16 cellular contexts compared by ENCODE assay signal in genomic region chr20:34468956-34469355, GRCh38. TPM values are rescaled to one million over a fixed set of nuclear protein-coding genes. Genes with fewer than 3 reads are reported as not detected.
DNase-seq lines count a peak whose midpoint lies in the region; ATAC-seq and TF ChIP-seq lines count a peak whose summit lies in the region.
"Had no signal": no experiment of that assay in that cellular context is flagged by ENCODE, and none has a peak within 500 bp of the region (broad histone marks: within the 10 kb centered on the region; RNA-seq: fewer than 3 reads in every experiment).

No MANE protein-coding gene starts in this region.

- DNase-seq in LHCN-M2 (ENCODE audit: low read depth): peak; percentile 80
- no peak for DNase-seq in T-helper 17 cell
- DNase-seq in islet precursor cell: peak; percentile 32
- no peak for DNase-seq in progenitor cell of endocrine pancreas (ENCODE audit: low spot score, unreplicated experiment)
- no peak for DNase-seq in activated CD8-positive, alpha-beta T cell treated with anti-CD3 and anti-CD28 coated beads, Interleukin-2, amount 10 ng/mL, durations not matched to agents 7 days and 5 days
- DNase-seq in LoVo (ENCODE audit: low spot score): no peak
- DNase-seq: ACHN, DMS79 treated with DMSO at 0.1 percent for 48 hours, Karpas-422, NCI-H1092, NCI-H1436 treated with DMSO at 0.1 percent for 48 hours, NCI-H2029, NCI-H526 had no signal

- POLR2A ChIA-PET in activated CD8-positive, alpha-beta T cell treated with anti-CD3 and anti-CD28 coated beads, Interleukin-2, amount 10 ng/mL, durations not matched to agents 7 days and 5 days (lab: Charles Lee): interaction anchor here (0.6 to 0.7 kb wide), 4 partner anchors 87 to 985 kb away, joined by 3 to 4 read pairs (median 3); no protein-coding TSS in a partner anchor

- H3K4me3 Mint-ChIP-seq in T-helper 17 cell (no peak overlapping the region), progenitor cell of endocrine pancreas (ENCODE audit: low read depth) (no peak overlapping the region)
- no peak overlapping the region for H3K4me3 Mint-ChIP-seq in activated CD8-positive, alpha-beta T cell treated with anti-CD3 and anti-CD28 coated beads, Interleukin-2, amount 10 ng/mL, durations not matched to agents 7 days and 5 days
- H3K4me3 Mint-ChIP-seq: IgD-negative memory B cell had no signal

- no peak for ATAC-seq in T-helper 17 cell
- no peak for ATAC-seq in activated CD8-positive, alpha-beta T cell treated with anti-CD3 and anti-CD28 coated beads, Interleukin-2, amount 10 ng/mL, durations not matched to agents 7 days and 5 days
- ATAC-seq in HG03139 (IDR thresholded peaks at IDR 0.05; ENCODE audit: unreplicated experiment): no peak
- ATAC-seq: Right ventricle myocardium inferior had no signal

- CTCF ChIA-PET in activated CD8-positive, alpha-beta T cell treated with anti-CD3 and anti-CD28 coated beads, Interleukin-2, amount 10 ng/mL, durations not matched to agents 7 days and 5 days (lab: Charles Lee): interaction anchor here (0.7 to 7.9 kb wide), 3 partner anchors 47 to 160 kb away, joined by 3 to 79 read pairs (median 4); partner anchors contain the start of gene DYNLRB1

- H3K27me3 Mint-ChIP-seq in T-helper 17 cell: no peaks in the 10 kb centered on the region
- no peaks in the 10 kb centered on the region for H3K27me3 Mint-ChIP-seq in progenitor cell of endocrine pancreas
- H3K27me3 Mint-ChIP-seq in activated CD8-positive, alpha-beta T cell treated with anti-CD3 and anti-CD28 coated beads, Interleukin-2, amount 10 ng/mL, durations not matched to agents 7 days and 5 days (ENCODE audit: low read depth): no peaks in the 10 kb centered on the region
- H3K27me3 Mint-ChIP-seq: IgD-negative memory B cell had no signal

- no peaks in the 10 kb centered on the region for H3K9me3 ChIP-seq in T-helper 17 cell (ENCODE audit: control insufficient read depth, low read length, poor library complexity, severe bottlenecking)

- H3K27ac Mint-ChIP-seq in T-helper 17 cell (peak overlapping the region; percentile 37), progenitor cell of endocrine pancreas (peak overlapping the region; percentile 90)
- H3K27ac Mint-ChIP-seq in activated CD8-positive, alpha-beta T cell treated with anti-CD3 and anti-CD28 coated beads, Interleukin-2, amount 10 ng/mL, durations not matched to agents 7 days and 5 days: no peak overlapping the region
- H3K27ac Mint-ChIP-seq: IgD-negative memory B cell had no signal

- H3K9me3 Mint-ChIP-seq in progenitor cell of endocrine pancreas (ENCODE audit: low read depth): no peaks in the 10 kb centered on the region
- no peaks in the 10 kb centered on the region for H3K9me3 Mint-ChIP-seq in activated CD8-positive, alpha-beta T cell treated with anti-CD3 and anti-CD28 coated beads, Interleukin-2, amount 10 ng/mL, durations not matched to agents 7 days and 5 days (ENCODE audit: insufficient read depth)
- H3K9me3 Mint-ChIP-seq: IgD-negative memory B cell had no signal

- TF ChIP-seq CTCF in progenitor cell of endocrine pancreas (IDR thresholded peaks at IDR 0.05; ENCODE audit: unreplicated experiment): no peak

- H3K4me1 Mint-ChIP-seq in T-helper 17 cell (peaks cover 2% of the 10 kb centered on the region), progenitor cell of endocrine pancreas (ENCODE audit: low read depth) (peaks cover 3% of the 10 kb centered on the region)
- no peaks in the 10 kb centered on the region for H3K4me1 Mint-ChIP-seq in activated CD8-positive, alpha-beta T cell treated with anti-CD3 and anti-CD28 coated beads, Interleukin-2, amount 10 ng/mL, durations not matched to agents 7 days and 5 days (ENCODE audit: low read depth)

- H3K36me3 Mint-ChIP-seq in T-helper 17 cell (ENCODE audit: low read depth) (no peaks in the 10 kb centered on the region), progenitor cell of endocrine pancreas (ENCODE audit: insufficient read depth) (peaks cover 36% of the 10 kb centered on the region)
- H3K36me3 Mint-ChIP-seq in activated CD8-positive, alpha-beta T cell treated with anti-CD3 and anti-CD28 coated beads, Interleukin-2, amount 10 ng/mL, durations not matched to agents 7 days and 5 days (ENCODE audit: low read depth): peaks cover 37% of the 10 kb centered on the region

RNA-seq across cellular contexts. Expression of gene DYNLRB1, which starts 47.3 kb away (rescaled TPM):
- total RNA-seq in LHCN-M2 (2014; rRNA removed) (133 and 177 TPM in 2 replicates), T-helper 17 cell (10 to 100 TPM; 52.8 to 62.0 TPM), progenitor cell of endocrine pancreas (185 and 208 TPM in 2 replicates)
- 493 TPM for polyA plus RNA-seq in LHCN-M2 (2012)
- 100 to 1,000 TPM in 1 of 2 experiments, 10 to 100 TPM in 1; 91.9 to 103 TPM for total RNA-seq in activated CD8-positive, alpha-beta T cell treated with anti-CD3 and anti-CD28 coated beads, Interleukin-2, amount 10 ng/mL, durations not matched to agents 7 days and 5 days

Comparison
In these comparisons a context has a peak if more than half of its experiments do, and no peak if none do; other contexts are left out.
1. DNase-seq: peak in LHCN-M2 (single experiment) and islet precursor cell (single experiment); none in T-helper 17 cell (0 of 3), progenitor cell of endocrine pancreas (single experiment), activated CD8-positive, alpha-beta T cell treated with anti-CD3 and anti-CD28 coated beads, Interleukin-2, amount 10 ng/mL, durations not matched to agents 7 days and 5 days (single experiment) and LoVo (single experiment).